ENCODE assay signal across 16 cellular contexts in genomic region chr1:91799159-91799558, GRCh38.
DNase-seq lines count a peak whose midpoint lies in the region; ATAC-seq and TF ChIP-seq lines count a peak whose summit lies in the region.
"Had no signal": no experiment of that assay in that cellular context is flagged by ENCODE, and none has a peak within 500 bp of the region (broad histone marks: within the 10 kb centered on the region; RNA-seq: fewer than 3 reads in every experiment).

No MANE protein-coding gene starts in this region.

- no peaks in the 10 kb centered on the region for H3K9me3 ChIP-seq in BE2C
- no peaks in the 10 kb centered on the region for H3K9me3 ChIP-seq in T-helper 17 cell (ENCODE audit: control insufficient read depth, low read length, poor library complexity, severe bottlenecking)
- H3K9me3 ChIP-seq in heart left ventricle, result no peaks in the 10 kb centered on the region
- H3K9me3 ChIP-seq in psoas muscle, result no peaks in the 10 kb centered on the region

- H3K27ac ChIP-seq in heart left ventricle (peak overlapping the region in 10 of 12 donors; percentile 10 to 76 (median 40)), psoas muscle (peak overlapping the region; percentile 38)

- H3K27me3 Mint-ChIP-seq in T-helper 17 cell (no peaks in the 10 kb centered on the region), HFFc6 (ENCODE audit: insufficient read depth) (peaks cover 3% of the 10 kb centered on the region)
- H3K27me3 Mint-ChIP-seq: CD4-positive, alpha-beta T cell had no signal

- no peaks in the 10 kb centered on the region for H3K4me1 ChIP-seq in BE2C
- H3K4me1 ChIP-seq in heart left ventricle, result peaks cover 0 to 55% (median 28%) of the 10 kb centered on the region in 12 donors
- peaks cover 41% of the 10 kb centered on the region for H3K4me1 ChIP-seq in psoas muscle

- WGBS in heart left ventricle, 4 donors, result 49 to 67% (median 57%) methylated on average over 5 of the region's 5 CpGs
- 39 to 51% (median 43%) methylated on average over 5 of the region's 5 CpGs for WGBS in psoas muscle, 3 donors

- intact Hi-C loops in heart left ventricle (cut with DNase I) (loop anchor here in 1 of 10 donors (10.0 kb wide), 2 partner anchors 54 to 86 kb away; partner anchors contain the start of gene TGFBR3), psoas muscle (cut with DNase I) (loop anchor here in 1 of 2 donors (5.0 kb wide), 1 partner anchor 47 kb away; no protein-coding TSS in a partner anchor)

- no peak overlapping the region for H3K4me3 ChIP-seq in BE2C (ENCODE audit: low read depth, low read length)
- H3K4me3 ChIP-seq in heart left ventricle, result no peak overlapping the region
- H3K4me3 ChIP-seq in psoas muscle, result no peak overlapping the region

- H3K4me1 Mint-ChIP-seq in T-helper 17 cell (peaks cover 26% of the 10 kb centered on the region), HFFc6 (ENCODE audit: low read depth) (peaks cover 52% of the 10 kb centered on the region)

- H3K27ac Mint-ChIP-seq in T-helper 17 cell (peak overlapping the region; percentile 29), HFFc6 (no peak overlapping the region)

- H3K4me3 Mint-ChIP-seq in T-helper 17 cell (no peak overlapping the region), HFFc6 (no peak overlapping the region)
- H3K4me3 Mint-ChIP-seq: CD4-positive, alpha-beta T cell had no signal

- peaks cover 11% of the 10 kb centered on the region for H3K36me3 Mint-ChIP-seq in T-helper 17 cell (ENCODE audit: low read depth)
- peaks cover 13% of the 10 kb centered on the region; the same call in 1 of the 2 replicates for H3K36me3 Mint-ChIP-seq in HFFc6 (ENCODE audit: low read depth)

- ATAC-seq in T-helper 17 cell (no peak), heart left ventricle (peak; percentile 40 to 63 (median 54)), psoas muscle (peak; percentile 26 to 79 (median 46)), HG02571 (IDR thresholded peaks at IDR 0.05; ENCODE audit: unreplicated experiment) (no peak), GM21360 (IDR thresholded peaks at IDR 0.05; ENCODE audit: unreplicated experiment) (no peak), GM21526 (IDR thresholded peaks at IDR 0.05; ENCODE audit: low FRiP score, unreplicated experiment) (no peak)

- H3K9me3 Mint-ChIP-seq in HFFc6, result no peaks in the 10 kb centered on the region
- H3K9me3 Mint-ChIP-seq: CD4-positive, alpha-beta T cell had no signal

- no peaks in the 10 kb centered on the region for H3K27me3 ChIP-seq in BE2C
- H3K27me3 ChIP-seq in heart left ventricle, result no peaks in the 10 kb centered on the region
- no peaks in the 10 kb centered on the region for H3K27me3 ChIP-seq in psoas muscle (ENCODE audit: insufficient read depth in 3 of 3, low read length in 2 of 3)

- TF ChIP-seq CTCF in BE2C (IDR thresholded peaks at IDR 0.05; ENCODE audit: low read depth, low read length) (peak; percentile 19; the same call in 1 of the 2 replicates), heart left ventricle (IDR thresholded peaks at IDR 0.05) (peak in 5 of 12 donors; percentile 11 to 39 (median 21)), psoas muscle (IDR thresholded peaks at IDR 0.05) (no peak), HFFc6 (IDR thresholded peaks at IDR 0.05) (no peak)

- peak; percentile 28 for DNase-seq in BE2C
- DNase-seq in T-helper 17 cell, result no peak
- peak in 3 of 5 donors; percentile 36 to 66 (median 51) for DNase-seq in heart left ventricle
- DNase-seq in psoas muscle, result no peak
- no peak for DNase-seq in HFFc6
- DNase-seq: ACHN; activated T-cell treated with anti-CD3 and anti-CD28 coated beads for 4 hours; CD4-positive, alpha-beta T cell; DMS53; NCI-H1694 treated with DMSO at 0.1 percent for 48 hours; NCI-H345; small intestine; stimulated activated CD4-positive, alpha-beta T cell treated with anti-CD3 and anti-CD28 coated beads, Interleukin-4, amount 100 ng/mL, for 4 hours had no signal

- TF ChIP-seq POLR2A in heart left ventricle (IDR thresholded peaks at IDR 0.05), result no peak

- H3K36me3 ChIP-seq in BE2C (no peaks in the 10 kb centered on the region), heart left ventricle (peaks cover 0 to 11% (median 5%) of the 10 kb centered on the region in 9 donors), psoas muscle (ENCODE audit: insufficient read depth in 1 of 2, low read depth in 1 of 2) (no peaks in the 10 kb centered on the region)

Comparison
In these comparisons a context has a peak if more than half of its experiments do, and no peak if none do; other contexts are left out.
1. DNase-seq: peak in BE2C (single experiment) and heart left ventricle (3 of 5); none in T-helper 17 cell (0 of 3), psoas muscle (0 of 2) and HFFc6 (single experiment).
2. ATAC-seq: peak in heart left ventricle (4 of 4) and psoas muscle (4 of 4); none in T-helper 17 cell (single experiment), HG02571 (single experiment), GM21360 (single experiment) and GM21526 (single experiment).